8 cellular contexts compared by ENCODE assay signal in the genomic region with DNA sequence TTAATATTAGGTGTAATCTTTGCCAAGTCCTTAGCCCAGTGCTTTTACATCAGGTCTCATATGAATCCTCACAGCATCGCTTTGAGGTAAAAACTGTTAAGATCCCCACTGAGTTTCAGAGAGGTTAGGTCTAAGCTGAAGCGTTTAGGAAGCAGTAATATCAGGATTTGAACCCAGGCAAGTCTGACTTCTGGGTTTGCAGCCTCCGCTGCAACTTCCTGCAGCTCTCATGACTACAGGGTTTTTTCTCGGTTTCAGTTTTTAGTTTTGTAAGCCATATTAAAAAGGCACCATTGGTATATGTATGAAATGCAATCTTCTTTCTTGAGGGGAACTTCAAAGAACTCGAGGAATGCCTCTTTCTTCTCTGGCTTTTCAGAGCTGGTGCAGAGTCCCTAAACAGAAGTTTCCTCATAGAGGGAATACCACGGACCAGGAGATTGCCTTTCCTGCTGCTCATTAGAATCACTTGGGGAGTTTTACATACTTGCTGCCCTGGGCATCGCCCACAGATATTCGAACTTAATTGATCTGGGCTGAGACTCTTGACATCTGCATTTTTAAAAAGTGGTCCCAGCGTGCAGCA. TPM values are rescaled to one million over a fixed set of nuclear protein-coding genes. Genes with fewer than 3 reads are reported as not detected.
DNase-seq lines count a peak whose midpoint lies in the region; ATAC-seq and TF ChIP-seq lines count a peak whose summit lies in the region.

No MANE protein-coding gene starts in this region.

- H3K27me3 ChIP-seq in neural progenitor cell (no peaks in the 10 kb centered on the region), ascending aorta (no peaks in the 10 kb centered on the region), smooth muscle cell (ENCODE audit: low read depth) (no peaks in the 10 kb centered on the region)

- intact Hi-C loops in ascending aorta (cut with DNase I): no loop called here

- no peak overlapping the region for H3K4me3 ChIP-seq in neural progenitor cell
- no peak overlapping the region for H3K4me3 ChIP-seq in ascending aorta
- H3K4me3 ChIP-seq in smooth muscle cell: no peak overlapping the region

- H3K4me1 Mint-ChIP-seq in neural progenitor cell: peaks cover 31% of the 10 kb centered on the region

- CTCF ChIA-PET in RWPE1 (lab: Yijun Ruan, JAX): no interaction called here

- no peaks in the 10 kb centered on the region for H3K36me3 Mint-ChIP-seq in neural progenitor cell

- peak overlapping the region; percentile 35 for H3K4me3 Mint-ChIP-seq in neural progenitor cell

- H2AFZ ChIP-seq in neural progenitor cell (replicated peaks): no peak overlapping the region
- H2AFZ ChIP-seq in smooth muscle cell (ENCODE audit: low read depth): no peak overlapping the region

- peaks cover 9% of the 10 kb centered on the region for H3K9me3 Mint-ChIP-seq in neural progenitor cell

- WGBS in smooth muscle cell (ENCODE audit: low lambda C conversion rate): 54% methylated on average over 9 of the region's 9 CpGs

- POLR2A ChIA-PET in RWPE1 (lab: Yijun Ruan, JAX; ENCODE audit: low non-redundant PET): no interaction called here

- H3K79me2 ChIP-seq in neural progenitor cell (ENCODE audit: low read depth) (peaks cover 62% of the 10 kb centered on the region), smooth muscle cell (ENCODE audit: low read depth) (peaks cover 11% of the 10 kb centered on the region)

- ATAC-seq in GM18867 (IDR thresholded peaks at IDR 0.05; ENCODE audit: unreplicated experiment) (peak; percentile 55), HG02571 (IDR thresholded peaks at IDR 0.05; ENCODE audit: unreplicated experiment) (peak; percentile 46), HG02970 (IDR thresholded peaks at IDR 0.05; ENCODE audit: low FRiP score, unreplicated experiment) (no peak)

- H3F3A ChIP-seq in neural progenitor cell (ENCODE audit: low read depth): peaks cover 12% of the 10 kb centered on the region
- no peaks in the 10 kb centered on the region for H3F3A ChIP-seq in smooth muscle cell (ENCODE audit: low read depth)

- H4K20me1 ChIP-seq in neural progenitor cell (ENCODE audit: low read depth) (peaks cover 15% of the 10 kb centered on the region), smooth muscle cell (ENCODE audit: low read depth) (no peaks in the 10 kb centered on the region)

- H3K36me3 ChIP-seq in neural progenitor cell (no peaks in the 10 kb centered on the region), ascending aorta (no peaks in the 10 kb centered on the region), smooth muscle cell (ENCODE audit: low read depth) (no peaks in the 10 kb centered on the region)

- TF ChIP-seq CTCF in RWPE1 (conservative IDR thresholded peaks at IDR 0.05; ENCODE audit: low read depth): no peak
- TF ChIP-seq CTCF in neural progenitor cell (IDR thresholded peaks at IDR 0.05): no peak
- no peak for TF ChIP-seq CTCF in ascending aorta (IDR thresholded peaks at IDR 0.05)
- no peak for TF ChIP-seq CTCF in smooth muscle cell (IDR thresholded peaks at IDR 0.05; ENCODE audit: borderline replicate concordance, insufficient read depth, poor library complexity, severe bottlenecking)

- peaks cover 2% of the 10 kb centered on the region for H3K27me3 Mint-ChIP-seq in neural progenitor cell (ENCODE audit: insufficient read depth, low read depth)

- DNase-seq in RWPE1 (ENCODE audit: low spot score): no peak
- peak; percentile 21 for DNase-seq in neural progenitor cell (ENCODE audit: low spot score)
- DNase-seq in ascending aorta (ENCODE audit: low spot score in 2 of 2): no peak
- no peak for DNase-seq in smooth muscle cell (lab: John Stamatoyannopoulos, UW; ENCODE audit: unreplicated experiment)
- no peak for DNase-seq in substantia nigra (lab: John Stamatoyannopoulos, UW)

- no peak overlapping the region for H3K9ac ChIP-seq in neural progenitor cell
- no peak overlapping the region for H3K9ac ChIP-seq in smooth muscle cell (ENCODE audit: low read depth)

- H3K4me2 ChIP-seq in neural progenitor cell: peak overlapping the region; percentile 31
- no peak overlapping the region for H3K4me2 ChIP-seq in smooth muscle cell

- H3K27ac ChIP-seq in RWPE1 (peak overlapping the region; percentile 73), neural progenitor cell (no peak overlapping the region), ascending aorta (no peak overlapping the region), smooth muscle cell (ENCODE audit: low read depth) (no peak overlapping the region), substantia nigra (ENCODE audit: low read depth, low read length, poor library complexity, severe bottlenecking) (no peak overlapping the region)

- no peak overlapping the region for H3K27ac Mint-ChIP-seq in neural progenitor cell

- H3K9me3 ChIP-seq in neural progenitor cell (ENCODE audit: low read depth) (peaks cover 3% of the 10 kb centered on the region), ascending aorta (no peaks in the 10 kb centered on the region), smooth muscle cell (replicated peaks; ENCODE audit: low read depth) (no peaks in the 10 kb centered on the region)

- peaks cover 12% of the 10 kb centered on the region for H3K4me1 ChIP-seq in neural progenitor cell
- no peaks in the 10 kb centered on the region for H3K4me1 ChIP-seq in ascending aorta
- H3K4me1 ChIP-seq in smooth muscle cell (ENCODE audit: low read depth): no peaks in the 10 kb centered on the region

RNA-seq across cellular contexts. Expression of gene MTM1, which starts 6.5 kb away (rescaled TPM):
- total RNA-seq in neural progenitor cell (ENCODE audit: low replicate concordance) (12.3 and 15.3 TPM in 2 replicates), ascending aorta (7.3 TPM), smooth muscle cell (10.1 and 12.9 TPM in 2 replicates)
- 4.5 and 5.1 TPM in 2 replicates for polyA plus RNA-seq in smooth muscle cell
